23 cellular contexts compared by ENCODE assay signal in the genomic region with DNA sequence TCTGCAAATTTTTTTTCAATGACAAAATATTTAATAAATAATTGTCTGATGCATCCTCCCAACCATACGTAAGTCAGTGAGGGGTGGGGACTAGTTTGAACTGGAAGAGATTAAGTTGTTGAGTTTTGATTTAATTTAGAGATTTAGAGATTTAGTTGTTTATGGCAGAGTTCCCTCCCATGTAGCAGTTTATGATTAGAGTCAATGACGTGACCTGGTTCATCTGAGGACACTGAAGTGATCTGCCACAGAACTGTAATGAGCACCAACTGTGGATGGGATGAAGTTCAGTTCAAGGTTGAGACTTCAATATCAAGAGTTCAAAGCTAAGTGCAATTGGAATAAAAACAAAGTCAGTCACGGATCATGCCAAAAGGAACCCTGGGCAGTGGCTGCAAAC.
"Had no signal": no experiment of that assay in that cellular context is flagged by ENCODE, and none has a peak within 500 bp of the region (broad histone marks: within the 10 kb centered on the region; RNA-seq: fewer than 3 reads in every experiment).

No MANE protein-coding gene starts in this region.

- H3K27ac ChIP-seq: heart left ventricle, left ventricle myocardium inferior, ovary, right atrium auricular region, skin epidermis, spleen, suprapubic skin, thoracic aorta, tibial artery, upper lobe of right lung, vagina had no signal

- H3K4me3 ChIP-seq: heart left ventricle, left ventricle myocardium inferior, lung, ovary, right atrium auricular region, skin epidermis, spleen, suprapubic skin, thoracic aorta, tibial artery, upper lobe of right lung, vagina had no signal

- H3K36me3 ChIP-seq: heart left ventricle, left ventricle myocardium inferior, ovary, right atrium auricular region, spleen, suprapubic skin, thoracic aorta, tibial artery, upper lobe of right lung, vagina had no signal

- DNase-seq: heart left ventricle; hypothalamus; immature natural killer cell; islet precursor cell; left ventricle myocardium inferior; midbrain; naive thymus-derived CD4-positive, alpha-beta T cell; ovary; spleen; stimulated activated CD4-positive, alpha-beta T cell treated with anti-CD3 and anti-CD28 coated beads, Interleukin-4, amount 100 ng/mL, for 24 hours; stimulated activated naive CD4-positive, alpha-beta T cell; tibial artery; trophoblast cell; upper lobe of right lung had no signal

- H3K9me3 ChIP-seq: ovary, suprapubic skin, thoracic aorta, tibial artery, upper lobe of right lung, vagina had no signal

- H3K27me3 ChIP-seq: heart left ventricle, ovary, right atrium auricular region, spleen, suprapubic skin, tibial artery, upper lobe of right lung, vagina had no signal

- H3K4me1 ChIP-seq: heart left ventricle, left ventricle myocardium inferior, right atrium auricular region, spleen, tibial artery, upper lobe of right lung had no signal

- ATAC-seq: heart left ventricle; naive thymus-derived CD4-positive, alpha-beta T cell; natural killer cell treated with Interleukin-12 subunit alpha and Interleukin-12 subunit beta and Interleukin-15 and Interleukin-18, amount 100 ng/mL, for 72 hours; sciatic nerve; stimulated activated effector memory CD8-positive, alpha-beta T cell treated with anti-CD3 and anti-CD28 coated beads, Interleukin-12 subunit alpha, Interleukin-12 subunit beta, amount 100 ng/mL, for 72 hours; upper lobe of right lung had no signal
